Comparison of ENCODE assay signal across 13 cellular contexts in the genomic region with DNA sequence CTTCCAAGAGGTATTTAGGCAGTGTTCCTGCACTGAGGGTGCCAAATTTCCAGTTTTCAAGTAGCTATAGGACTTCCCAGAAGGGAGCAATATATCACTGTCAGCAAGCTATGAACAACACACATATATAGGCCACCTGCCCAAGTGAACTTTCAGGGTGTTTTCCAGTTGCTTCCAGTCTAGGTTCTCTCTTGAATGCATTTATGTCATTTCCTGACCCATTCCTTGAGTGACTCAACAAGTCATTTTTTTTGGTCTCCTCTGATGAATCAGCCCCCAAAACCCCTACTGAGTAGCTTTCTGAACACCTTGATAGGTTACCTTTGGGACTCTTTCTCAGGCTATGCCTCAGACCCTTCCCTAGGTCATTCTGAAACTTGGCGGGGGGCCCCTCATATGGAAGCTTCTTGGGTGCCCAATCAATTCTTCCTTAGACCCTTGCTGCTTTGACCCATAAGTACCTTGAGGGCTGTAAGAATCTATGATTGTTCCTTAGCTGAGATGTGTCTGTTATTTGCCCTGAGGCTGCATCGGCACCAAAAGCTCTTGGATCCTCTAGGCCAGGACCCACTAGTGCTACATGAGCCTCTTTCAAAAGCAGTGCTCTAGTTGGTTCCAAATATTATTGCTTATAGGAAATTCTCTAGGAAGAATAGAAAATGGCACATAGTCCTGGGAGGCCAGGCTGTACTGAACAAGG. TPM values are rescaled to one million over a fixed set of nuclear protein-coding genes. Genes with fewer than 3 reads are reported as not detected.
DNase-seq lines count a peak whose midpoint lies in the region; ATAC-seq and TF ChIP-seq lines count a peak whose summit lies in the region.
"Had no signal": no experiment of that assay in that cellular context is flagged by ENCODE, and none has a peak within 500 bp of the region (broad histone marks: within the 10 kb centered on the region; RNA-seq: fewer than 3 reads in every experiment).

No MANE protein-coding gene starts in this region.

- no peak overlapping the region for H3K9ac ChIP-seq in MM.1S (ENCODE audit: low read length)

- no peaks in the 10 kb centered on the region for H3K9me3 ChIP-seq in MM.1S (replicated peaks; ENCODE audit: insufficient read depth, low read length)
- H3K9me3 ChIP-seq: BE2C had no signal

- H3K36me3 ChIP-seq in MM.1S (replicated peaks; ENCODE audit: insufficient read depth, low read length), result no peaks in the 10 kb centered on the region

- POLR2A ChIA-PET in activated CD4-positive, alpha-beta memory T cell treated with anti-CD3 and anti-CD28 coated beads for 36 hours (lab: Charles Lee), result interaction anchor here (0.5 to 2.0 kb wide), 5 partner anchors 12 to 78 kb away, joined by 3 to 9 read pairs (median 4); a partner anchor contains a TSS
- POLR2A ChIA-PET in activated CD4-positive, alpha-beta memory T cell treated with anti-CD3 and anti-CD28 coated beads, Interleukin-2, amount 10 ng/mL, durations not matched to agents 7 days and 5 days (lab: Charles Lee), result interaction anchor here (1.0 to 1.4 kb wide), 2 partner anchors 12 kb away, joined by 3 to 4 read pairs; a partner anchor contains a TSS

- H3K27me3 ChIP-seq in MM.1S (replicated peaks; ENCODE audit: insufficient read depth, low read length), result no peaks in the 10 kb centered on the region
- H3K27me3 ChIP-seq: BE2C, hepatocyte had no signal

- ATAC-seq in HG02973 (IDR thresholded peaks at IDR 0.05; ENCODE audit: unreplicated experiment), result peak; percentile 43
- peak; percentile 71 for ATAC-seq in stimulated activated memory B cell treated with anti-CD40 and anti-IgM and Interleukin-4, amounts not matched to agents 10 μg/mL and 1 μg/mL and 100 μg/mL, for 72 hours

- no peaks in the 10 kb centered on the region for H3K79me2 ChIP-seq in MM.1S (ENCODE audit: low read length)
- H3K79me2 ChIP-seq: hepatocyte had no signal

- CTCF ChIA-PET in activated CD4-positive, alpha-beta memory T cell treated with anti-CD3 and anti-CD28 coated beads for 36 hours (lab: Charles Lee), result interaction anchor here (0.8 to 2.3 kb wide), 8 partner anchors 17 to 275 kb away, joined by 3 to 10 read pairs (median 5); a partner anchor contains a TSS
- CTCF ChIA-PET in activated CD4-positive, alpha-beta memory T cell treated with anti-CD3 and anti-CD28 coated beads, Interleukin-2, amount 10 ng/mL, durations not matched to agents 7 days and 5 days (lab: Charles Lee), result interaction anchor here (0.9 kb wide), 2 partner anchors 17 to 49 kb away, joined by 3 to 6 read pairs; no protein-coding TSS in a partner anchor

- H3K9me3 Mint-ChIP-seq in activated CD4-positive, alpha-beta memory T cell treated with anti-CD3 and anti-CD28 coated beads for 36 hours, result no peaks in the 10 kb centered on the region
- H3K9me3 Mint-ChIP-seq in activated CD4-positive, alpha-beta memory T cell treated with anti-CD3 and anti-CD28 coated beads, Interleukin-2, amount 10 ng/mL, durations not matched to agents 7 days and 5 days, result no peaks in the 10 kb centered on the region
- no peaks in the 10 kb centered on the region for H3K9me3 Mint-ChIP-seq in stimulated activated memory B cell treated with anti-CD40 and anti-IgM and Interleukin-4, amounts not matched to agents 10 μg/mL and 1 μg/mL and 100 μg/mL, for 72 hours

- no peaks in the 10 kb centered on the region for H3K4me1 ChIP-seq in MM.1S (ENCODE audit: low read length)
- H3K4me1 ChIP-seq: BE2C had no signal

- H3K4me2 ChIP-seq in MM.1S (ENCODE audit: low read depth, low read length), result no peak overlapping the region
- H3K4me2 ChIP-seq: hepatocyte had no signal

- peaks cover 30% of the 10 kb centered on the region for H3K4me1 Mint-ChIP-seq in activated CD4-positive, alpha-beta memory T cell treated with anti-CD3 and anti-CD28 coated beads for 36 hours (ENCODE audit: low read depth)
- peaks cover 16% of the 10 kb centered on the region for H3K4me1 Mint-ChIP-seq in activated CD4-positive, alpha-beta memory T cell treated with anti-CD3 and anti-CD28 coated beads, Interleukin-2, amount 10 ng/mL, durations not matched to agents 7 days and 5 days
- H3K4me1 Mint-ChIP-seq in stimulated activated memory B cell treated with anti-CD40 and anti-IgM and Interleukin-4, amounts not matched to agents 10 μg/mL and 1 μg/mL and 100 μg/mL, for 72 hours, result peaks cover 27% of the 10 kb centered on the region

- no peaks in the 10 kb centered on the region for H3K9me2 ChIP-seq in MM.1S (replicated peaks; ENCODE audit: insufficient read depth, low read length)

- TF ChIP-seq POLR2A in erythroblast (IDR thresholded peaks at IDR 0.05; ENCODE audit: low read length), result no peak

- H3F3A ChIP-seq in MM.1S (ENCODE audit: insufficient read depth, low read length), result no peaks in the 10 kb centered on the region

- no peak overlapping the region for H2AFZ ChIP-seq in MM.1S (ENCODE audit: low read length)
- H2AFZ ChIP-seq: hepatocyte had no signal

- H3K27me3 Mint-ChIP-seq in activated CD4-positive, alpha-beta memory T cell treated with anti-CD3 and anti-CD28 coated beads for 36 hours, result no peaks in the 10 kb centered on the region
- no peaks in the 10 kb centered on the region for H3K27me3 Mint-ChIP-seq in activated CD4-positive, alpha-beta memory T cell treated with anti-CD3 and anti-CD28 coated beads, Interleukin-2, amount 10 ng/mL, durations not matched to agents 7 days and 5 days
- H3K27me3 Mint-ChIP-seq in stimulated activated memory B cell treated with anti-CD40 and anti-IgM and Interleukin-4, amounts not matched to agents 10 μg/mL and 1 μg/mL and 100 μg/mL, for 72 hours, result no peaks in the 10 kb centered on the region

- H3K4me3 Mint-ChIP-seq in activated CD4-positive, alpha-beta memory T cell treated with anti-CD3 and anti-CD28 coated beads for 36 hours, result no peak overlapping the region
- no peak overlapping the region for H3K4me3 Mint-ChIP-seq in activated CD4-positive, alpha-beta memory T cell treated with anti-CD3 and anti-CD28 coated beads, Interleukin-2, amount 10 ng/mL, durations not matched to agents 7 days and 5 days
- no peak overlapping the region for H3K4me3 Mint-ChIP-seq in stimulated activated memory B cell treated with anti-CD40 and anti-IgM and Interleukin-4, amounts not matched to agents 10 μg/mL and 1 μg/mL and 100 μg/mL, for 72 hours

- intact Hi-C loops in activated CD4-positive, alpha-beta memory T cell treated with anti-CD3 and anti-CD28 coated beads for 36 hours (cut with micrococcal nuclease), result loop anchor here (1.0 kb wide), 1 partner anchor 13 kb away; a partner anchor contains a TSS

- peak overlapping the region; percentile 74 for H3K27ac Mint-ChIP-seq in activated CD4-positive, alpha-beta memory T cell treated with anti-CD3 and anti-CD28 coated beads for 36 hours
- no peak overlapping the region for H3K27ac Mint-ChIP-seq in activated CD4-positive, alpha-beta memory T cell treated with anti-CD3 and anti-CD28 coated beads, Interleukin-2, amount 10 ng/mL, durations not matched to agents 7 days and 5 days
- H3K27ac Mint-ChIP-seq in stimulated activated memory B cell treated with anti-CD40 and anti-IgM and Interleukin-4, amounts not matched to agents 10 μg/mL and 1 μg/mL and 100 μg/mL, for 72 hours, result peak overlapping the region; percentile 40

- H3K27ac ChIP-seq in MM.1S (ENCODE audit: low read length), result no peak overlapping the region
- H3K27ac ChIP-seq: hepatocyte had no signal

- no peak for TF ChIP-seq CTCF in cardiac fibroblast (IDR thresholded peaks at IDR 0.05; ENCODE audit: low read depth, low read length)
- no peak for TF ChIP-seq CTCF in MM.1S (IDR thresholded peaks at IDR 0.05; ENCODE audit: low read length)

- no peaks in the 10 kb centered on the region for H4K20me1 ChIP-seq in MM.1S (ENCODE audit: insufficient read depth, low read length)

- no peak overlapping the region for H3K4me3 ChIP-seq in cardiac fibroblast (replicated peaks in 1 of 2; ENCODE audit: low read depth in 2 of 2, low read length in 2 of 2)
- H3K4me3 ChIP-seq in MM.1S (ENCODE audit: low read length), result no peak overlapping the region
- H3K4me3 ChIP-seq: hepatocyte had no signal

- H3K36me3 Mint-ChIP-seq in activated CD4-positive, alpha-beta memory T cell treated with anti-CD3 and anti-CD28 coated beads for 36 hours, result peaks cover 3% of the 10 kb centered on the region
- H3K36me3 Mint-ChIP-seq in activated CD4-positive, alpha-beta memory T cell treated with anti-CD3 and anti-CD28 coated beads, Interleukin-2, amount 10 ng/mL, durations not matched to agents 7 days and 5 days (ENCODE audit: low read depth), result no peaks in the 10 kb centered on the region
- H3K36me3 Mint-ChIP-seq in stimulated activated memory B cell treated with anti-CD40 and anti-IgM and Interleukin-4, amounts not matched to agents 10 μg/mL and 1 μg/mL and 100 μg/mL, for 72 hours, result peaks cover 27% of the 10 kb centered on the region

- peak; percentile 59 for DNase-seq in activated CD4-positive, alpha-beta memory T cell treated with anti-CD3 and anti-CD28 coated beads for 36 hours
- DNase-seq in activated CD4-positive, alpha-beta memory T cell treated with anti-CD3 and anti-CD28 coated beads, Interleukin-2, amount 10 ng/mL, durations not matched to agents 7 days and 5 days, result no peak
- DNase-seq in cardiac fibroblast (ENCODE audit: low read depth in 2 of 2), result peak; percentile 32 to 80
- no peak for DNase-seq in erythroblast (lab: John Stamatoyannopoulos, UW)
- no peak for DNase-seq in MM.1S
- no peak for DNase-seq in amniotic stem cell (lab: John Stamatoyannopoulos, UW)
- DNase-seq: activated CD8-positive, alpha-beta memory T cell treated with anti-CD3 and anti-CD28 coated beads, Interleukin-2, amount 50 U/mL, for 4 hours; BE2C; KBM-7; NCI-H345 had no signal

RNA-seq across cellular contexts. Expression of a gene that starts 12.4 kb away (rescaled TPM):
- total RNA-seq in activated CD4-positive, alpha-beta memory T cell treated with anti-CD3 and anti-CD28 coated beads for 36 hours, result 10 to 100 TPM; 11.5 to 12.0 TPM
- 1 to 10 TPM; 3.2 to 4.1 TPM for total RNA-seq in activated CD4-positive, alpha-beta memory T cell treated with anti-CD3 and anti-CD28 coated beads, Interleukin-2, amount 10 ng/mL, durations not matched to agents 7 days and 5 days

RNA-seq across cellular contexts. Expression of a gene that starts 43.9 kb away (rescaled TPM):
- under 1 TPM in 1 of 2 experiments, not detected in 1; 0.12 TPM for total RNA-seq in activated CD4-positive, alpha-beta memory T cell treated with anti-CD3 and anti-CD28 coated beads for 36 hours
- total RNA-seq in activated CD4-positive, alpha-beta memory T cell treated with anti-CD3 and anti-CD28 coated beads, Interleukin-2, amount 10 ng/mL, durations not matched to agents 7 days and 5 days, result not detected

Comparison
In these comparisons a context has a peak if more than half of its experiments do, and no peak if none do; other contexts are left out.
1. DNase-seq: peak in activated CD4-positive, alpha-beta memory T cell treated with anti-CD3 and anti-CD28 coated beads for 36 hours (single experiment) and cardiac fibroblast (2 of 2); none in activated CD4-positive, alpha-beta memory T cell treated with anti-CD3 and anti-CD28 coated beads, Interleukin-2, amount 10 ng/mL, durations not matched to agents 7 days and 5 days (single experiment), erythroblast (0 of 2), MM.1S (single experiment) and amniotic stem cell (single experiment).